8 cellular contexts compared by ENCODE assay signal in genomic region chr5:1140188-1140817, GRCh38. TPM values are rescaled to one million over a fixed set of nuclear protein-coding genes. Genes with fewer than 3 reads are reported as not detected.
A peak's percentile ranks its signal among the peaks of the same experiment; 100 is the strongest.
DNase-seq lines count a peak whose midpoint lies in the region; ATAC-seq and TF ChIP-seq lines count a peak whose summit lies in the region.

No MANE protein-coding gene starts in this region.

- DNase-seq in NCI-H524 (lab: John Stamatoyannopoulos, UW) (peak; percentile 58 to 70), mucosa of gallbladder (ENCODE audit: low spot score) (peak; percentile 77)
- DNase-seq in activated CD8-positive, alpha-beta T cell treated with anti-CD3 and anti-CD28 coated beads for 36 hours: peak; percentile 87
- DNase-seq in effector memory CD8-positive, alpha-beta T cell: peak; percentile 62 to 63 (median 63)
- DNase-seq in stimulated activated CD8-positive, alpha-beta memory T cell treated with anti-CD3 and anti-CD28 coated beads, Interleukin-7, amount 100 ng/mL, for 4 hours (ENCODE audit: low read depth in 2 of 2): peak; percentile 52 to 71

- CTCF ChIA-PET in activated CD8-positive, alpha-beta T cell treated with anti-CD3 and anti-CD28 coated beads for 36 hours (lab: Charles Lee): interaction anchor here (0.6 to 2.9 kb wide), 25 partner anchors 10 to 231 kb away, joined by 3 to 16 read pairs (median 4); no protein-coding TSS in a partner anchor

- no peak overlapping the region for H3K4me3 Mint-ChIP-seq in activated CD8-positive, alpha-beta T cell treated with anti-CD3 and anti-CD28 coated beads for 36 hours
- H3K4me3 Mint-ChIP-seq in effector memory CD8-positive, alpha-beta T cell: no peak overlapping the region

- H3K4me1 Mint-ChIP-seq in activated CD8-positive, alpha-beta T cell treated with anti-CD3 and anti-CD28 coated beads for 36 hours (ENCODE audit: low read depth): peaks cover 3% of the 10 kb centered on the region
- H3K4me1 Mint-ChIP-seq in effector memory CD8-positive, alpha-beta T cell (ENCODE audit: low read depth in 2 of 2): peaks cover 0 to 2% of the 10 kb centered on the region in 2 donors

- peak; percentile 95 for TF ChIP-seq CTCF in GM12874 (IDR thresholded peaks at IDR 0.05; ENCODE audit: insufficient read depth, low read depth, low read length)
- peak; percentile 78 for TF ChIP-seq CTCF in activated CD8-positive, alpha-beta T cell treated with anti-CD3 and anti-CD28 coated beads for 36 hours (IDR thresholded peaks at IDR 0.05)

- intact Hi-C loops in activated CD8-positive, alpha-beta T cell treated with anti-CD3 and anti-CD28 coated beads for 36 hours (cut with micrococcal nuclease): loop anchor here (5.0 kb wide), 1 partner anchor 218 kb away; no protein-coding TSS in a partner anchor

- ATAC-seq in HG03108 (IDR thresholded peaks at IDR 0.05; ENCODE audit: unreplicated experiment): peak; percentile 69
- ATAC-seq in activated CD8-positive, alpha-beta T cell treated with anti-CD3 and anti-CD28 coated beads for 36 hours: peak; percentile 89
- ATAC-seq in effector memory CD8-positive, alpha-beta T cell (replicated peaks): peak; percentile 75
- ATAC-seq in GM19035 (IDR thresholded peaks at IDR 0.05; ENCODE audit: unreplicated experiment): no peak

- no peaks in the 10 kb centered on the region for H3K36me3 Mint-ChIP-seq in activated CD8-positive, alpha-beta T cell treated with anti-CD3 and anti-CD28 coated beads for 36 hours (ENCODE audit: low read depth)
- peaks cover 3% of the 10 kb centered on the region for H3K36me3 Mint-ChIP-seq in effector memory CD8-positive, alpha-beta T cell (ENCODE audit: insufficient read depth)

- POLR2A ChIA-PET in activated CD8-positive, alpha-beta T cell treated with anti-CD3 and anti-CD28 coated beads for 36 hours (lab: Charles Lee): interaction anchor here (1.0 to 1.5 kb wide), 2 partner anchors 10 to 35 kb away, joined by 4 to 7 read pairs; no protein-coding TSS in a partner anchor

- H3K27me3 Mint-ChIP-seq in activated CD8-positive, alpha-beta T cell treated with anti-CD3 and anti-CD28 coated beads for 36 hours: no peaks in the 10 kb centered on the region
- peaks cover 0 to 17% of the 10 kb centered on the region in 2 donors for H3K27me3 Mint-ChIP-seq in effector memory CD8-positive, alpha-beta T cell

- no peak overlapping the region for H3K27ac Mint-ChIP-seq in activated CD8-positive, alpha-beta T cell treated with anti-CD3 and anti-CD28 coated beads for 36 hours
- no peak overlapping the region for H3K27ac Mint-ChIP-seq in effector memory CD8-positive, alpha-beta T cell

- H3K9me3 Mint-ChIP-seq in activated CD8-positive, alpha-beta T cell treated with anti-CD3 and anti-CD28 coated beads for 36 hours: no peaks in the 10 kb centered on the region
- H3K9me3 Mint-ChIP-seq in effector memory CD8-positive, alpha-beta T cell: no peaks in the 10 kb centered on the region

RNA-seq across cellular contexts. Expression of gene SLC12A7, which starts 28.4 kb away (rescaled TPM):
- total RNA-seq in activated CD8-positive, alpha-beta T cell treated with anti-CD3 and anti-CD28 coated beads for 36 hours: 10 to 100 TPM; 21.6 to 24.8 TPM
- 344 TPM for total RNA-seq in mucosa of gallbladder

Comparison
In these comparisons a context has a peak if more than half of its experiments do, and no peak if none do; other contexts are left out.
1. RNA of gene SLC12A7, which starts 28.4 kb away (total RNA-seq): 344 TPM in mucosa of gallbladder (single experiment); 21.6 to 24.8 TPM in activated CD8-positive, alpha-beta T cell treated with anti-CD3 and anti-CD28 coated beads for 36 hours; every median in the first group is over 10 times any median in the second.
2. Peak in every context shown above with its lines, with median percentiles within 50 percentile points of each other: DNase-seq.